In genomic region chr5:102850503-102850902, GRCh38 we compare ENCODE assay signal across 18 cellular contexts.
DNase-seq lines count a peak whose midpoint lies in the region; ATAC-seq, FAIRE-seq and TF ChIP-seq lines count a peak whose summit lies in the region.
"Had no signal": no experiment of that assay in that cellular context is flagged by ENCODE, and none has a peak within 500 bp of the region (broad histone marks: within the 10 kb centered on the region; RNA-seq: fewer than 3 reads in every experiment).

No MANE protein-coding gene starts in this region.

- no peak overlapping the region for H3K18ac ChIP-seq in mesendoderm (ENCODE audit: low read length)

- peak; percentile 29 for DNase-seq in Right ventricle myocardium superior
- no peak for DNase-seq in left ventricle myocardium superior
- no peak for DNase-seq in K562 (ENCODE audit: extremely low read depth in 1 of 4, low spot score in 3 of 4)
- peak; percentile 12 for DNase-seq in mesendoderm
- DNase-seq in CD1c-positive myeloid dendritic cell (ENCODE audit: extremely low spot score), result no peak
- no peak for DNase-seq in brain microvascular endothelial cell
- no peak for DNase-seq in COLO668 (lab: John Stamatoyannopoulos, UW; ENCODE audit: unreplicated experiment)
- DNase-seq: DMS79, Kasumi-1, NCI-H1694, NCI-H2081, NCI-H446 treated with DMSO at 0.1 percent for 48 hours, NCI-H526 treated with DMSO at 0.1 percent for 48 hours, OCI-M1 had no signal

- no peak overlapping the region for H3K9ac ChIP-seq in K562 (ENCODE audit: insufficient read depth in 1 of 2, low read depth in 2 of 2, low read length in 2 of 2)
- no peak overlapping the region for H3K9ac ChIP-seq in mesendoderm (ENCODE audit: low read length)

- no peak overlapping the region for H2BK15ac ChIP-seq in mesendoderm (replicated peaks; ENCODE audit: low read depth)

- POLR2A ChIA-PET in K562 (lab: Yijun Ruan, JAX), result no interaction called here

- no peak overlapping the region for H2BK5ac ChIP-seq in mesendoderm (ENCODE audit: low read length)

- no peak overlapping the region for H3K23ac ChIP-seq in mesendoderm (ENCODE audit: low read length)

- H3K4me2 ChIP-seq in K562 (ENCODE audit: insufficient read depth, low read length) (no peak overlapping the region), mesendoderm (ENCODE audit: low read length) (no peak overlapping the region)

- no peak for FAIRE-seq in K562 (lab: Jason Lieb, UNC)
- FAIRE-seq: RCC 7860 had no signal

- no peak overlapping the region for H2AFZ ChIP-seq in K562 (ENCODE audit: low read depth, low read length)

- H3K79me1 ChIP-seq in mesendoderm (ENCODE audit: low read length), result no peaks in the 10 kb centered on the region

- TF ChIP-seq POLR2A in K562 (conservative IDR thresholded peaks at IDR 0.05), result no peak

- H3K4ac ChIP-seq in mesendoderm (ENCODE audit: low read depth, low read length), result no peak overlapping the region

- H3K27me3 ChIP-seq in K562 (ENCODE audit: control insufficient read depth in 2 of 2, insufficient read depth in 2 of 2, low read length in 2 of 2) (no peaks in the 10 kb centered on the region), mesendoderm (ENCODE audit: insufficient read depth, low read length, poor library complexity) (no peaks in the 10 kb centered on the region), brain microvascular endothelial cell (replicated peaks) (no peaks in the 10 kb centered on the region)
- H3K27me3 ChIP-seq: SJSA1 had no signal

- no peak for TF ChIP-seq CTCF in K562 (IDR thresholded peaks at IDR 0.05 in 2 of 3, conservative IDR thresholded peaks at IDR 0.05 in 1 of 3; ENCODE audit: insufficient read depth in 2 of 3, low read depth in 1 of 3, low read length in 3 of 3)
- no peak for TF ChIP-seq CTCF in brain microvascular endothelial cell (IDR thresholded peaks at IDR 0.05; ENCODE audit: low read depth, low read length, missing control alignments)

- no peak overlapping the region for H3K27ac ChIP-seq in K562 (ENCODE audit: extremely low read depth, low read depth, low read length)
- H3K27ac ChIP-seq in mesendoderm (ENCODE audit: low read depth, low read length), result no peak overlapping the region
- H3K27ac ChIP-seq in brain microvascular endothelial cell, result no peak overlapping the region
- H3K27ac ChIP-seq: SJSA1 had no signal

- no peak overlapping the region for H2BK120ac ChIP-seq in mesendoderm (ENCODE audit: low read depth, low read length)

- H4K8ac ChIP-seq in mesendoderm (ENCODE audit: low read depth, low read length), result no peak overlapping the region

- H2AK5ac ChIP-seq in mesendoderm (ENCODE audit: low read length), result no peak overlapping the region

- no peak for TF ChIP-seq RAD21 in K562 (CRISPR knock-in tag; conservative IDR thresholded peaks at IDR 0.05 in 1 of 2, IDR thresholded peaks at IDR 0.05 in 1 of 2)

- H3K79me2 ChIP-seq in K562 (ENCODE audit: control insufficient read depth, insufficient read depth, low read length) (no peaks in the 10 kb centered on the region), mesendoderm (ENCODE audit: control insufficient read depth, insufficient read depth, low read length) (no peaks in the 10 kb centered on the region)

- in situ Hi-C loops in K562 (cut with MboI) (no loop called here), brain microvascular endothelial cell (cut with HindIII; ENCODE audit: low pct_ligation_motif_present, low sequenced_read_pairs) (no loop called here)

- intact Hi-C loops in Right ventricle myocardium superior (cut with DNase I), result no loop called here
- intact Hi-C loops in left ventricle myocardium superior (cut with micrococcal nuclease), result no loop called here
- intact Hi-C loops in K562 (cut with micrococcal nuclease), result no loop called here

- H3K36me3 ChIP-seq in K562 (ENCODE audit: control insufficient read depth, insufficient read depth, low read length) (no peaks in the 10 kb centered on the region), mesendoderm (ENCODE audit: control insufficient read depth, insufficient read depth, low read length) (no peaks in the 10 kb centered on the region), brain microvascular endothelial cell (replicated peaks) (no peaks in the 10 kb centered on the region)
- H3K36me3 ChIP-seq: HAP-1 had no signal

- no peaks in the 10 kb centered on the region for H3K9me1 ChIP-seq in K562 (ENCODE audit: control insufficient read depth, insufficient read depth, low read length)

- H3K4me1 ChIP-seq in K562 (replicated peaks in 1 of 2; ENCODE audit: control insufficient read depth in 2 of 2, insufficient read depth in 2 of 2, low read length in 2 of 2) (no peaks in the 10 kb centered on the region), mesendoderm (ENCODE audit: control insufficient read depth, low read depth, low read length) (no peaks in the 10 kb centered on the region)
- H3K4me1 ChIP-seq: HAP-1 had no signal

- H3K4me3 ChIP-seq in K562 (no peak overlapping the region), mesendoderm (ENCODE audit: low read length) (no peak overlapping the region), brain microvascular endothelial cell (ENCODE audit: low read depth, low read length) (no peak overlapping the region)
- H3K4me3 ChIP-seq: HAP-1, SJSA1 had no signal

- BruUV-seq in K562 (replicated peaks; lab: Mats Ljungman, UMichigan), result no TSS peak

- no peaks in the 10 kb centered on the region for H3K9me3 ChIP-seq in K562 (replicated peaks; ENCODE audit: control insufficient read depth, insufficient read depth, low read depth, low read length)
- H3K9me3 ChIP-seq: HAP-1, SJSA1 had no signal

- 5% methylated on average over 7 of the region's 7 CpGs for WGBS in K562 (ENCODE audit: insufficient coverage, low coverage, missing lambda C conversion rate)
- no CpG with 5 or more reads among the region's 7 CpGs for WGBS in mesendoderm (ENCODE audit: extremely low coverage, insufficient coverage, low lambda C conversion rate)

- CTCF ChIA-PET in K562 (lab: Yijun Ruan, JAX; ENCODE audit: low intra/inter-chr PET ratio), result no interaction called here

- no peaks in the 10 kb centered on the region for H4K20me1 ChIP-seq in K562 (replicated peaks; ENCODE audit: control insufficient read depth, insufficient read depth, low read length)

- no peak for TF ChIP-seq EP300 in K562 (IDR thresholded peaks at IDR 0.05; ENCODE audit: low read length)

- no peak overlapping the region for H4K5ac ChIP-seq in mesendoderm (ENCODE audit: low read length)

- no peak for ATAC-seq in Right ventricle myocardium superior (ENCODE audit: poor library complexity)
- no peak for ATAC-seq in left ventricle myocardium superior
- no peak for ATAC-seq in K562
- ATAC-seq in GM19023 (IDR thresholded peaks at IDR 0.05; ENCODE audit: unreplicated experiment), result no peak

- no peak overlapping the region for H3K56ac ChIP-seq in mesendoderm (ENCODE audit: low read length)

TF ChIP-seq in K562, 482 proteins besides CTCF, POLR2A, EP300 and RAD21:
- TF ChIP-seq SRF (CRISPR knock-in tag; IDR thresholded peaks at IDR 0.05), result no peak
- TF ChIP-seq USF2 (CRISPR knock-in tag; IDR thresholded peaks at IDR 0.05), result 0 out of 2 replicates have a peak, but pooled peaks have one; percentile 45
- TF ChIP-seq, protein P1, sequence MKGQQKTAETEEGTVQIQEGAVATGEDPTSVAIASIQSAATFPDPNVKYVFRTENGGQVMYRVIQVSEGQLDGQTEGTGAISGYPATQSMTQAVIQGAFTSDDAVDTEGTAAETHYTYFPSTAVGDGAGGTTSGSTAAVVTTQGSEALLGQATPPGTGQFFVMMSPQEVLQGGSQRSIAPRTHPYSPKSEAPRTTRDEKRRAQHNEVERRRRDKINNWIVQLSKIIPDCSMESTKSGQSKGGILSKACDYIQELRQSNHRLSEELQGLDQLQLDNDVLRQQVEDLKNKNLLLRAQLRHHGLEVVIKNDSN (CRISPR knock-in tag; IDR thresholded peaks at IDR 0.05), result peak; percentile 36; the same call in 1 of the 2 replicates

Comparison
In these comparisons a context has a peak if more than half of its experiments do, and no peak if none do; other contexts are left out.
1. DNase-seq: peak in Right ventricle myocardium superior (single experiment) and mesendoderm (single experiment); none in left ventricle myocardium superior (single experiment), K562 (0 of 4), CD1c-positive myeloid dendritic cell (single experiment), brain microvascular endothelial cell (single experiment) and COLO668 (single experiment).